In genomic region chr2:240530181-240530580, GRCh38 we compare ENCODE assay signal across 28 cellular contexts.
"Had no signal": no experiment of that assay in that cellular context is flagged by ENCODE, and none has a peak within 500 bp of the region (broad histone marks: within the 10 kb centered on the region; RNA-seq: fewer than 3 reads in every experiment).

No MANE protein-coding gene starts in this region.

- H3K4me3 ChIP-seq: esophagus muscularis mucosa, gastroesophageal sphincter, heart left ventricle, hepatocyte, neural progenitor cell, psoas muscle, skin epidermis, suprapubic skin, transverse colon had no signal

- H3K27ac ChIP-seq: esophagus muscularis mucosa, foreskin keratinocyte, gastroesophageal sphincter, heart left ventricle, hepatocyte, neural progenitor cell, parathyroid adenoma, psoas muscle, skin epidermis, suprapubic skin, transverse colon had no signal

- H3K27me3 Mint-ChIP-seq: naive thymus-derived CD4-positive, alpha-beta T cell; stimulated activated naive CD8-positive, alpha-beta T cell treated with anti-CD3 and anti-CD28 coated beads, Interleukin-15, amount 100 ng/mL, for 72 hours had no signal

- H3K27me3 ChIP-seq: esophagus muscularis mucosa, foreskin keratinocyte, gastroesophageal sphincter, heart left ventricle, hepatocyte, neural progenitor cell, suprapubic skin, transverse colon had no signal

- H3K4me1 Mint-ChIP-seq: nephron, neural progenitor cell had no signal

- ATAC-seq: foreskin keratinocyte; gastroesophageal sphincter; heart left ventricle; left lobe of liver; naive thymus-derived CD4-positive, alpha-beta T cell; psoas muscle; right cardiac atrium; stimulated activated naive CD8-positive, alpha-beta T cell treated with anti-CD3 and anti-CD28 coated beads, Interleukin-15, amount 100 ng/mL, for 72 hours had no signal

- H3K4me3 Mint-ChIP-seq: nephron; neural progenitor cell; stimulated activated naive CD8-positive, alpha-beta T cell treated with anti-CD3 and anti-CD28 coated beads, Interleukin-15, amount 100 ng/mL, for 72 hours had no signal

- H3K27ac Mint-ChIP-seq: naive thymus-derived CD4-positive, alpha-beta T cell; nephron; neural progenitor cell; stimulated activated naive CD8-positive, alpha-beta T cell treated with anti-CD3 and anti-CD28 coated beads, Interleukin-15, amount 100 ng/mL, for 72 hours had no signal

- H3K4me1 ChIP-seq: esophagus muscularis mucosa, foreskin keratinocyte, gastroesophageal sphincter, heart left ventricle, neural progenitor cell, parathyroid adenoma, psoas muscle, suprapubic skin, transverse colon had no signal

- FAIRE-seq: colon, endothelial cell of umbilical vein, kidney had no signal

- DNase-seq: dermis blood vessel endothelial cell; effector memory CD4-positive, alpha-beta T cell; foreskin keratinocyte; heart left ventricle; kidney; mesendoderm; midbrain; naive thymus-derived CD4-positive, alpha-beta T cell; psoas muscle; right cardiac atrium; stimulated activated CD4-positive, alpha-beta T cell treated with anti-CD3 and anti-CD28 coated beads, Interleukin-12 subunit alpha, Interleukin-12 subunit beta, amount 100 ng/mL, for 4 hours; stimulated activated CD4-positive, alpha-beta T cell treated with anti-CD3 and anti-CD28 coated beads, Interleukin-1b, Interleukin-23, amount 100 ng/mL, for 48 hours; stimulated activated CD4-positive, alpha-beta T cell treated with anti-CD3 and anti-CD28 coated beads, Interleukin-4, amount 100 ng/mL, for 1 hour; stimulated activated CD8-positive, alpha-beta memory T cell treated with anti-CD3 and anti-CD28 coated beads, Interleukin-4, amount 100 ng/mL, for 48 hours; stimulated activated naive CD4-positive, alpha-beta T cell; stimulated activated naive CD8-positive, alpha-beta T cell treated with anti-CD3 and anti-CD28 coated beads, Interleukin-15, amount 100 ng/mL, for 72 hours; transverse colon had no signal
